ENCODE assay signal across 14 cellular contexts in genomic region chr12:62712561-62712960, GRCh38.
"Had no signal": no experiment of that assay in that cellular context is flagged by ENCODE, and none has a peak within 500 bp of the region (broad histone marks: within the 10 kb centered on the region; RNA-seq: fewer than 3 reads in every experiment).

No MANE protein-coding gene starts in this region.

- H3K27me3 Mint-ChIP-seq: progenitor cell of endocrine pancreas had no signal

- H3K4me1 Mint-ChIP-seq: activated CD4-positive, alpha-beta T cell treated with anti-CD3 and anti-CD28 coated beads, Interleukin-2, amount 10 ng/mL, durations not matched to agents 7 days and 5 days; naive thymus-derived CD4-positive, alpha-beta T cell; stimulated activated naive CD8-positive, alpha-beta T cell treated with anti-CD3 and anti-CD28 coated beads, Interleukin-15, amount 100 ng/mL, for 72 hours had no signal

- H3K4me1 ChIP-seq: right lobe of liver had no signal

- H3K36me3 Mint-ChIP-seq: naive thymus-derived CD4-positive, alpha-beta T cell had no signal

- H3K9me3 ChIP-seq: gastrocnemius medialis, heart right ventricle, mucosa of descending colon, right lobe of liver, thoracic aorta had no signal

- H3K4me3 Mint-ChIP-seq: activated CD4-positive, alpha-beta T cell treated with anti-CD3 and anti-CD28 coated beads, Interleukin-2, amount 10 ng/mL, durations not matched to agents 7 days and 5 days; naive thymus-derived CD4-positive, alpha-beta T cell; stimulated activated naive CD8-positive, alpha-beta T cell treated with anti-CD3 and anti-CD28 coated beads, Interleukin-15, amount 100 ng/mL, for 72 hours had no signal

- H3K27me3 ChIP-seq: gastrocnemius medialis, heart right ventricle, right lobe of liver had no signal

- H3K27ac ChIP-seq: gastrocnemius medialis, right lobe of liver, thoracic aorta had no signal

- H3K9me3 Mint-ChIP-seq: activated CD4-positive, alpha-beta T cell treated with anti-CD3 and anti-CD28 coated beads, Interleukin-2, amount 10 ng/mL, durations not matched to agents 7 days and 5 days; naive thymus-derived CD4-positive, alpha-beta T cell; stimulated activated naive CD8-positive, alpha-beta T cell treated with anti-CD3 and anti-CD28 coated beads, Interleukin-15, amount 100 ng/mL, for 72 hours had no signal

- H3K4me3 ChIP-seq: gastrocnemius medialis, heart right ventricle, mucosa of descending colon, right lobe of liver, thoracic aorta had no signal

- DNase-seq: activated CD4-positive, alpha-beta T cell treated with anti-CD3 and anti-CD28 coated beads, Interleukin-2, amount 10 ng/mL, durations not matched to agents 7 days and 5 days; activated CD4-positive, CD25-positive, alpha-beta regulatory T cell; activated naive CD4-positive, alpha-beta T cell; activated T-cell treated with anti-CD3 and anti-CD28 coated beads for 4 hours; aorta; erythroblast; gastrocnemius medialis; heart right ventricle; mucosa of descending colon; naive thymus-derived CD4-positive, alpha-beta T cell; right lobe of liver; stimulated activated naive CD8-positive, alpha-beta T cell treated with anti-CD3 and anti-CD28 coated beads, Interleukin-15, amount 100 ng/mL, for 72 hours had no signal

- H3K36me3 ChIP-seq: gastrocnemius medialis, right lobe of liver, thoracic aorta had no signal

- H3K27ac Mint-ChIP-seq: activated CD4-positive, alpha-beta T cell treated with anti-CD3 and anti-CD28 coated beads, Interleukin-2, amount 10 ng/mL, durations not matched to agents 7 days and 5 days; naive thymus-derived CD4-positive, alpha-beta T cell; progenitor cell of endocrine pancreas; stimulated activated naive CD8-positive, alpha-beta T cell treated with anti-CD3 and anti-CD28 coated beads, Interleukin-15, amount 100 ng/mL, for 72 hours had no signal

- ATAC-seq: gastrocnemius medialis; mucosa of descending colon; naive thymus-derived CD4-positive, alpha-beta T cell; right lobe of liver; stimulated activated naive CD8-positive, alpha-beta T cell treated with anti-CD3 and anti-CD28 coated beads, Interleukin-15, amount 100 ng/mL, for 72 hours had no signal
